9 cellular contexts compared by ENCODE assay signal in genomic region chr11:13009921-13010736, GRCh38. TPM values are rescaled to one million over a fixed set of nuclear protein-coding genes. Genes with fewer than 3 reads are reported as not detected.
DNase-seq lines count a peak whose midpoint lies in the region; ATAC-seq, FAIRE-seq and TF ChIP-seq lines count a peak whose summit lies in the region.
"Had no signal": no experiment of that assay in that cellular context is flagged by ENCODE, and none has a peak within 500 bp of the region (broad histone marks: within the 10 kb centered on the region; RNA-seq: fewer than 3 reads in every experiment).

No MANE protein-coding gene starts in this region.

- H3K27me3 ChIP-seq in WERI-Rb-1 (ENCODE audit: insufficient read depth, low read depth, severe bottlenecking) (peaks cover 84% of the 10 kb centered on the region), iPS-18a (ENCODE audit: control insufficient read depth, insufficient read depth, low read length) (peaks cover 75% of the 10 kb centered on the region), small intestine (ENCODE audit: control insufficient read depth in 2 of 2, insufficient read depth in 2 of 2, low read length in 2 of 2) (peaks cover 9 to 16% of the 10 kb centered on the region in 2 donors)

- H3K9me3 ChIP-seq in WERI-Rb-1 (ENCODE audit: severe bottlenecking) = peaks cover 12% of the 10 kb centered on the region
- no peaks in the 10 kb centered on the region for H3K9me3 ChIP-seq in iPS-18a (ENCODE audit: control insufficient read depth, low read depth, low read length)
- H3K9me3 ChIP-seq in small intestine (ENCODE audit: control insufficient read depth, low read depth) = no peaks in the 10 kb centered on the region

- H3K4me1 ChIP-seq in iPS-18a (ENCODE audit: control insufficient read depth, low read depth, low read length) (peaks cover 37% of the 10 kb centered on the region), small intestine (ENCODE audit: control insufficient read depth in 2 of 2, insufficient read depth in 1 of 2, low read depth in 1 of 2, low read length in 1 of 2) (peaks cover 5 to 21% of the 10 kb centered on the region in 2 donors)

- H3K4me3 ChIP-seq in WERI-Rb-1 (ENCODE audit: low read depth, low read length) (peak overlapping the region; percentile 30), iPS-18a (ENCODE audit: low read length) (peak overlapping the region; percentile 61), small intestine (ENCODE audit: low read depth in 1 of 2, low read length in 2 of 2) (peak overlapping the region in 1 of 2 donors; percentile 40)

- ATAC-seq in activated CD4-positive, CD25-positive, alpha-beta regulatory T cell treated with anti-CD3 and anti-CD28 coated beads, Interleukin-2, amount 50 U/mL, for 24 hours = no peak
- ATAC-seq in GM18907 (IDR thresholded peaks at IDR 0.05; ENCODE audit: unreplicated experiment) = no peak

- no peak for TF ChIP-seq CTCF in WERI-Rb-1 (IDR thresholded peaks at IDR 0.05; ENCODE audit: low read depth, low read length)

- H3K9ac ChIP-seq in iPS-18a (ENCODE audit: low read length) = no peak overlapping the region

- no peak for FAIRE-seq in small intestine (lab: Jason Lieb, UNC)

- WGBS in small intestine, 3 donors = 2 to 4% (median 2%) methylated on average over 89 to 93 of the region's 93 CpGs

- H3K27ac ChIP-seq in WERI-Rb-1 (no peak overlapping the region), iPS-18a (ENCODE audit: low read length) (no peak overlapping the region), small intestine (ENCODE audit: low read depth in 1 of 2, low read length in 1 of 2) (no peak overlapping the region)
- H3K27ac ChIP-seq: 22Rv1 had no signal

- no peaks in the 10 kb centered on the region for H3K36me3 ChIP-seq in WERI-Rb-1
- H3K36me3 ChIP-seq in iPS-18a (ENCODE audit: control insufficient read depth, low read depth, low read length) = no peaks in the 10 kb centered on the region
- no peaks in the 10 kb centered on the region for H3K36me3 ChIP-seq in small intestine (ENCODE audit: control insufficient read depth in 2 of 2, insufficient read depth in 2 of 2, low read length in 2 of 2)

- DNase-seq in DMS153 (lab: John Stamatoyannopoulos, UW) = peak; percentile 17
- DNase-seq in DMS153 treated with DMSO at 0.1 percent for 48 hours (lab: John Stamatoyannopoulos, UW; ENCODE audit: unreplicated experiment) = no peak
- DNase-seq in WERI-Rb-1 = peak; percentile 12
- DNase-seq in small intestine = peak; percentile 55
- no peak for DNase-seq in NAMALWA (ENCODE audit: low spot score)

RNA-seq across cellular contexts. Expression of gene RASSF10, which starts 1.0 kb away (rescaled TPM):
- 1 to 10 TPM in 1 of 3 donors, not detected in 2; 1.4 TPM for polyA plus RNA-seq in small intestine

Comparison
In these comparisons a context has a peak if more than half of its experiments do, and no peak if none do; other contexts are left out.
1. DNase-seq: peak in DMS153 (single experiment), WERI-Rb-1 (single experiment) and small intestine (single experiment); none in DMS153 treated with DMSO at 0.1 percent for 48 hours (single experiment) and NAMALWA (single experiment).